ENCODE assay signal across 8 cellular contexts in the genomic region with DNA sequence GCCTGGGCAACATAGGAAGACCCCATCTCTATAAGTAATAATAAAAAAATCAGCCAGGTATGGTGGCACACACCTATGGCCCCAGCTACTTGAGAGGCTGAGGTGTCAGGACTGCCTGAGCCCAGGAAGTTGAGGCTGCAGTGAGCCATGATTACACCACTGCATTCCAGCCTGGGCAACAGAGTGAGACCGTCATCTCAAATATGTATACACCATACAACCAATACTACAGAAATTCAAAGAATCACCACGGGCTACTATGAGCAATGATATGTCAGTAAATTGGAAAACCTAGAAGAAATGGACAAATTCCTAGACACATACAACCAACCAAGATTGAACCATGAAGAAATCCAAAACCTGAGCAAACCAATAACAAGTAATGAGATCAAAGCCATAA.
"Had no signal": no experiment of that assay in that cellular context is flagged by ENCODE, and none has a peak within 500 bp of the region (broad histone marks: within the 10 kb centered on the region; RNA-seq: fewer than 3 reads in every experiment).

No MANE protein-coding gene starts in this region.

- H3K27ac ChIP-seq: GM23248, KMS-11 had no signal

- H3K4me3 ChIP-seq: GM23248, HAP-1 had no signal

- DNase-seq: GM23248, GOT3, H7, Karpas-422, KBM-7 had no signal

- H3K9me3 ChIP-seq: HAP-1 had no signal

- FAIRE-seq: HTR-8/SVneo had no signal

- H3K36me3 ChIP-seq: HAP-1 had no signal
